Comparison of ENCODE assay signal across 8 cellular contexts in genomic region chr7:117739085-117739484, GRCh38.
"Had no signal": no experiment of that assay in that cellular context is flagged by ENCODE, and none has a peak within 500 bp of the region (broad histone marks: within the 10 kb centered on the region; RNA-seq: fewer than 3 reads in every experiment).

No MANE protein-coding gene starts in this region.

- H3K4me3 ChIP-seq: HAP-1 had no signal

- DNase-seq: GOT3, H7, HFFc6, KBM-7 had no signal

- ATAC-seq: HCT116, HepG2 had no signal

- FAIRE-seq: HepG2 had no signal

- H3K4me1 ChIP-seq: HAP-1 had no signal

- H3K9me3 ChIP-seq: HAP-1 had no signal

- H3K27ac ChIP-seq: HL-60 had no signal
